1 cellular context compared by ENCODE assay signal in the genomic region with DNA sequence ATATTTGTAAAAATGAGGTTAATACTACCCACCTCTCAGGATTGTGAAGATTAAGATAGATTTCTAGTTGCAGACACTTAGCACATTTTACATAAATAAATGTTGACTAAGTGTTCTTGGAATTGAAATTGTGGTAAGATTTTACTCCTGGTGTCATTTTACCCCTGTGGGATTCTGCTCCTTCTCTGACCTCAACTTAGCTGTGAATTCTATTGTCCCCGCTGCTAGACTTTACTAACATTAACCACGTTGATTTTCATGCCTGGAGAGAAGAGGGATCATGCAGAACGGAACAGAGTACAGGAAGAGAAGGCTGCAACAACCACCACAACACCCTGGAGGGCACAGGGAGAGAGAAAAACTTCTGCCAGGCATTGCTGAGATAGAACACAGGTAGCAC.
TF ChIP-seq lines count a peak whose summit lies in the region.

No MANE protein-coding gene starts in this region.

TF ChIP-seq in GM23338, 12 proteins besides CTCF, POLR2A, EP300 and RAD21 (continued from another document):
- TF ChIP-seq, protein P1, sequence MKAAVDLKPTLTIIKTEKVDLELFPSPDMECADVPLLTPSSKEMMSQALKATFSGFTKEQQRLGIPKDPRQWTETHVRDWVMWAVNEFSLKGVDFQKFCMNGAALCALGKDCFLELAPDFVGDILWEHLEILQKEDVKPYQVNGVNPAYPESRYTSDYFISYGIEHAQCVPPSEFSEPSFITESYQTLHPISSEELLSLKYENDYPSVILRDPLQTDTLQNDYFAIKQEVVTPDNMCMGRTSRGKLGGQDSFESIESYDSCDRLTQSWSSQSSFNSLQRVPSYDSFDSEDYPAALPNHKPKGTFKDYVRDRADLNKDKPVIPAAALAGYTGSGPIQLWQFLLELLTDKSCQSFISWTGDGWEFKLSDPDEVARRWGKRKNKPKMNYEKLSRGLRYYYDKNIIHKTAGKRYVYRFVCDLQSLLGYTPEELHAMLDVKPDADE (IDR thresholded peaks at IDR 0.05), result no peak
- TF ChIP-seq JUNB (IDR thresholded peaks at IDR 0.05; ENCODE audit: unreplicated experiment), result no peak
- no peak for TF ChIP-seq STAT1 (IDR thresholded peaks at IDR 0.05; ENCODE audit: unreplicated experiment)
- no peak for TF ChIP-seq EZH2phosphoT487 (IDR thresholded peaks at IDR 0.05; ENCODE audit: unreplicated experiment)
